Comparison of ENCODE assay signal across 1 cellular context in genomic region chr5:1119312-1119831, GRCh38.
TF ChIP-seq lines count a peak whose summit lies in the region.

No MANE protein-coding gene starts in this region.

TF ChIP-seq in HepG2, 621 proteins besides CTCF, POLR2A, EP300 and RAD21 (continued from another document and continues in another):
- TF ChIP-seq ARID5B (CRISPR knock-in tag; IDR thresholded peaks at IDR 0.05) (peak; percentile 59; the same call in 1 of the 2 replicates), CCDC6 (CRISPR knock-in tag; IDR thresholded peaks at IDR 0.05) (no peak), GPBP1L1 (CRISPR knock-in tag; IDR thresholded peaks at IDR 0.05) (no peak), SALL2 (CRISPR knock-in tag; IDR thresholded peaks at IDR 0.05) (peak; percentile 73; the same call in 1 of the 2 replicates), ZNF672 (CRISPR knock-in tag; IDR thresholded peaks at IDR 0.05) (no peak), MIER2 (CRISPR knock-in tag; IDR thresholded peaks at IDR 0.05) (no peak; the same call in 1 of the 2 replicates), MYC (CRISPR knock-in tag; IDR thresholded peaks at IDR 0.05; ENCODE audit: borderline replicate concordance) (0 out of 2 replicates have a peak, but pooled peaks have one; percentile 66), PAX8 (CRISPR knock-in tag; IDR thresholded peaks at IDR 0.05; ENCODE audit: borderline replicate concordance) (no peak), RXRA (CRISPR knock-in tag; IDR thresholded peaks at IDR 0.05) (peak; percentile 80), ZNF619 (CRISPR knock-in tag; IDR thresholded peaks at IDR 0.05) (peak; percentile 72; the same call in 1 of the 2 replicates), KMT2A (CRISPR knock-in tag; IDR thresholded peaks at IDR 0.05) (0 out of 2 replicates have a peak, but pooled peaks have one; percentile 25), ZBTB33 (CRISPR knock-in tag; IDR thresholded peaks at IDR 0.05) (peak; percentile 39; the same call in 1 of the 2 replicates), ZNF224 (CRISPR knock-in tag; IDR thresholded peaks at IDR 0.05) (no peak), ZHX2 (IDR thresholded peaks at IDR 0.05; ENCODE audit: low read depth) (no peak), ZHX2 (CRISPR knock-in tag; IDR thresholded peaks at IDR 0.05; ENCODE audit: borderline replicate concordance) (no peak), ZNF572 (CRISPR knock-in tag; IDR thresholded peaks at IDR 0.05) (no peak), AGO1 (IDR thresholded peaks at IDR 0.05; ENCODE audit: low read depth, low read length, poor library complexity, severe bottlenecking) (peak; percentile 31), ATF2 (CRISPR knock-in tag; IDR thresholded peaks at IDR 0.05) (no peak), SMAD9 (CRISPR knock-in tag; IDR thresholded peaks at IDR 0.05) (no peak), ZNF737 (CRISPR knock-in tag; IDR thresholded peaks at IDR 0.05; ENCODE audit: borderline replicate concordance) (no peak), HMG20B (CRISPR knock-in tag; conservative IDR thresholded peaks at IDR 0.05) (no peak), ISX (CRISPR knock-in tag; conservative IDR thresholded peaks at IDR 0.05) (no peak), PATZ1 (CRISPR knock-in tag; IDR thresholded peaks at IDR 0.05) (peak; percentile 84), MYPOP (CRISPR knock-in tag; IDR thresholded peaks at IDR 0.05) (no peak; the same call in 1 of the 2 replicates), GATA4 (IDR thresholded peaks at IDR 0.05; ENCODE audit: borderline replicate concordance, low read depth) (no peak), ZNF101 (CRISPR knock-in tag; IDR thresholded peaks at IDR 0.05; ENCODE audit: borderline replicate concordance, low read depth) (no peak), RAD51 (IDR thresholded peaks at IDR 0.05; ENCODE audit: borderline replicate concordance) (no peak), PRPF4 (IDR thresholded peaks at IDR 0.05; ENCODE audit: low read depth, low read length, poor library complexity, severe bottlenecking) (no peak), FIP1L1 (IDR thresholded peaks at IDR 0.05; ENCODE audit: borderline replicate concordance, insufficient read depth, low read depth, low read length) (no peak), ZNF30 (CRISPR knock-in tag; IDR thresholded peaks at IDR 0.05) (no peak), ZNF678 (CRISPR knock-in tag; IDR thresholded peaks at IDR 0.05) (no peak), HNF4G (IDR thresholded peaks at IDR 0.05; ENCODE audit: borderline replicate concordance, low read depth, low read length) (peak; percentile 64), HNF4G (CRISPR knock-in tag; IDR thresholded peaks at IDR 0.05; ENCODE audit: borderline replicate concordance, low read depth) (peak; percentile 72), ZNF275 (CRISPR knock-in tag; IDR thresholded peaks at IDR 0.05; ENCODE audit: borderline replicate concordance) (no peak), KAT8 (CRISPR knock-in tag; IDR thresholded peaks at IDR 0.05) (no peak), GABPA (IDR thresholded peaks at IDR 0.05; ENCODE audit: low read depth, low read length) (no peak), GABPA (CRISPR knock-in tag; IDR thresholded peaks at IDR 0.05; ENCODE audit: low read depth) (0 out of 2 replicates have a peak, but pooled peaks have one; percentile 24), CREB3 (CRISPR knock-in tag; IDR thresholded peaks at IDR 0.05) (no peak), KLF13 (CRISPR knock-in tag; IDR thresholded peaks at IDR 0.05) (no peak), NFE2 (CRISPR knock-in tag; IDR thresholded peaks at IDR 0.05) (no peak), RELA (CRISPR knock-in tag; IDR thresholded peaks at IDR 0.05) (no peak), ZNF564 (CRISPR knock-in tag; IDR thresholded peaks at IDR 0.05) (no peak), ZNF550 (CRISPR knock-in tag; IDR thresholded peaks at IDR 0.05; ENCODE audit: borderline replicate concordance) (no peak)
